ENCODE assay signal across 30 cellular contexts in genomic region chr12:124078800-124079199, GRCh38.
"Had no signal": no experiment of that assay in that cellular context is flagged by ENCODE, and none has a peak within 500 bp of the region (broad histone marks: within the 10 kb centered on the region; RNA-seq: fewer than 3 reads in every experiment).

No MANE protein-coding gene starts in this region.

- H3K27me3 ChIP-seq: SJCRH30 had no signal

- H3K36me3 ChIP-seq: SJCRH30, WERI-Rb-1 had no signal

- H3K9me3 ChIP-seq: SJCRH30 had no signal

- H3K27ac ChIP-seq: SJCRH30, SK-N-MC, WERI-Rb-1 had no signal

- H3K4me3 ChIP-seq: SJCRH30, SK-N-MC had no signal

- ATAC-seq: activated CD8-positive, alpha-beta memory T cell treated with anti-CD3 and anti-CD28 coated beads, Interleukin-2, amount 10 ng/mL, durations not matched to agents 7 days and 5 days; activated naive CD8-positive, alpha-beta T cell treated with anti-CD3 and anti-CD28 coated beads, Interleukin-2, amount 50 U/mL, for 24 hours; Panc1 had no signal

- DNase-seq: activated CD4-positive, alpha-beta memory T cell treated with anti-CD3 and anti-CD28 coated beads, Interleukin-2, amount 10 ng/mL, durations not matched to agents 7 days and 5 days; activated CD4-positive, alpha-beta T cell treated with anti-CD3 and anti-CD28 coated beads for 1 hour; activated CD4-positive, alpha-beta T cell treated with anti-CD3 and anti-CD28 coated beads for 48 hours; activated CD4-positive, CD25-positive, alpha-beta regulatory T cell; activated CD8-positive, alpha-beta memory T cell treated with anti-CD3 and anti-CD28 coated beads for 24 hours; activated CD8-positive, alpha-beta memory T cell treated with anti-CD3 and anti-CD28 coated beads, Interleukin-2, amount 10 ng/mL, durations not matched to agents 7 days and 5 days; activated CD8-positive, alpha-beta memory T cell treated with anti-CD3 and anti-CD28 coated beads, Interleukin-2, amount 50 U/mL, for 48 hours; activated effector memory CD4-positive, alpha-beta T cell treated with Interleukin-2 at 50 U/mL for 16 hours; activated naive CD4-positive, alpha-beta T cell treated with anti-CD3 and anti-CD28 coated beads, Interleukin-2, amount 10 ng/mL, durations not matched to agents 7 days and 5 days; activated naive CD8-positive, alpha-beta T cell treated with anti-CD3 and anti-CD28 coated beads, Interleukin-2, amount 50 U/mL, for 24 hours; activated T-cell treated with anti-CD3 and anti-CD28 coated beads, Interleukin-2, amount 50 U/mL, for 48 hours; anterior cingulate cortex; caudate nucleus; MM.1S; NCI-H1092 treated with DMSO at 0.1 percent for 48 hours; NCI-H1417; NCI-H146; NCI-H187; NCI-H2029 treated with DMSO at 0.1 percent for 48 hours; NCI-H2107; NCI-H2171; NCI-H510A; NCI-H526; NCI-H774; SHP77; SJCRH30; T1000; WERI-Rb-1 had no signal
